Comparison of ENCODE assay signal across 8 cellular contexts in genomic region chr3:196287405-196288140, GRCh38. TPM values are rescaled to one million over a fixed set of nuclear protein-coding genes. Genes with fewer than 3 reads are reported as not detected.
A peak's percentile ranks its signal among the peaks of the same experiment; 100 is the strongest.
DNase-seq lines count a peak whose midpoint lies in the region; ATAC-seq and TF ChIP-seq lines count a peak whose summit lies in the region.

Gene PCYT1A (minus strand): TSS chr3:196287726. CDS start chr3:196270531, 17,195 bp downstream.

- intact Hi-C loops in breast epithelium (cut with DNase I; ENCODE audit: low total_unique reads), result no loop called here

- H3K4me1 ChIP-seq in breast epithelium, result peaks cover 0 to 4% of the 10 kb centered on the region in 2 donors
- H3K4me1 ChIP-seq in skeletal muscle satellite cell (ENCODE audit: control insufficient read depth, insufficient read depth, low read length), result peaks cover 21% of the 10 kb centered on the region

- peak within 1 kb of the TSS; percentile 84 for H3K4me2 ChIP-seq in skeletal muscle satellite cell (ENCODE audit: low read length)

- H3K4me3 ChIP-seq in breast epithelium, result peak within 1 kb of the TSS; percentile 68 to 91 (median 79)
- H3K4me3 ChIP-seq in iPS-18c (ENCODE audit: insufficient read depth, low read depth, low read length), result peak within 1 kb of the TSS; percentile 89
- peak within 1 kb of the TSS; percentile 93 for H3K4me3 ChIP-seq in skeletal muscle satellite cell (ENCODE audit: low read length)

- H3K27me3 ChIP-seq in breast epithelium, result no peaks in the 10 kb centered on the region
- no peaks in the 10 kb centered on the region for H3K27me3 ChIP-seq in skeletal muscle satellite cell (ENCODE audit: control insufficient read depth, insufficient read depth, low read length)

- TF ChIP-seq CTCF in VCaP (conservative IDR thresholded peaks at IDR 0.05) (no peak), breast epithelium (IDR thresholded peaks at IDR 0.05) (no peak)

- H3K9ac ChIP-seq in skeletal muscle satellite cell (ENCODE audit: low read depth, low read length), result peak within 1 kb of the TSS; percentile 94

- H3K27ac ChIP-seq in VCaP (peak within 1 kb of the TSS; percentile 98), breast epithelium (peak within 1 kb of the TSS; percentile 87 to 96)

- H3K9me3 ChIP-seq in breast epithelium (no peaks in the 10 kb centered on the region), iPS-18c (ENCODE audit: control insufficient read depth, insufficient read depth, low read length) (no peaks in the 10 kb centered on the region), skeletal muscle satellite cell (replicated peaks; ENCODE audit: low read length) (no peaks in the 10 kb centered on the region)

- ATAC-seq in GM18867 (IDR thresholded peaks at IDR 0.05; ENCODE audit: unreplicated experiment) (peak; percentile 80), HG03097 (IDR thresholded peaks at IDR 0.05; ENCODE audit: low FRiP score, unreplicated experiment) (peak; percentile 81)

- DNase-seq in A172 (ENCODE audit: low spot score), result peak; percentile 98
- peak; percentile 96 for DNase-seq in NCI-H2171 treated with DMSO at 0.1 percent for 48 hours (lab: John Stamatoyannopoulos, UW)
- peak; percentile 85 for DNase-seq in breast epithelium (ENCODE audit: low spot score in 2 of 2)

- H3K36me3 ChIP-seq in breast epithelium (no peaks in the 10 kb centered on the region), skeletal muscle satellite cell (ENCODE audit: insufficient read depth, low read length) (peaks cover 7% of the 10 kb centered on the region)

- TF ChIP-seq POLR2A in breast epithelium (IDR thresholded peaks at IDR 0.05), result peak; percentile 16

RNA-seq across cellular contexts. Expression of gene PCYT1A, which starts in this region (rescaled TPM):
- total RNA-seq in A172 (2014; rRNA removed; shearing (Covaris generic)), result 111 and 153 TPM in 2 replicates
- 10 to 100 TPM; 55.9 to 92.0 (median 56.4) TPM for total RNA-seq in breast epithelium
- 99.4 and 118 TPM in 2 replicates for total RNA-seq in skeletal muscle satellite cell (2012; rRNA removed)

Comparison
In these comparisons a context has a peak if more than half of its experiments do, and no peak if none do; other contexts are left out.
1. Peak in every context shown above with its lines: DNase-seq, ATAC-seq, H3K4me3 ChIP-seq and H3K27ac ChIP-seq.